Comparison of ENCODE assay signal across 1 cellular context in the genomic region with DNA sequence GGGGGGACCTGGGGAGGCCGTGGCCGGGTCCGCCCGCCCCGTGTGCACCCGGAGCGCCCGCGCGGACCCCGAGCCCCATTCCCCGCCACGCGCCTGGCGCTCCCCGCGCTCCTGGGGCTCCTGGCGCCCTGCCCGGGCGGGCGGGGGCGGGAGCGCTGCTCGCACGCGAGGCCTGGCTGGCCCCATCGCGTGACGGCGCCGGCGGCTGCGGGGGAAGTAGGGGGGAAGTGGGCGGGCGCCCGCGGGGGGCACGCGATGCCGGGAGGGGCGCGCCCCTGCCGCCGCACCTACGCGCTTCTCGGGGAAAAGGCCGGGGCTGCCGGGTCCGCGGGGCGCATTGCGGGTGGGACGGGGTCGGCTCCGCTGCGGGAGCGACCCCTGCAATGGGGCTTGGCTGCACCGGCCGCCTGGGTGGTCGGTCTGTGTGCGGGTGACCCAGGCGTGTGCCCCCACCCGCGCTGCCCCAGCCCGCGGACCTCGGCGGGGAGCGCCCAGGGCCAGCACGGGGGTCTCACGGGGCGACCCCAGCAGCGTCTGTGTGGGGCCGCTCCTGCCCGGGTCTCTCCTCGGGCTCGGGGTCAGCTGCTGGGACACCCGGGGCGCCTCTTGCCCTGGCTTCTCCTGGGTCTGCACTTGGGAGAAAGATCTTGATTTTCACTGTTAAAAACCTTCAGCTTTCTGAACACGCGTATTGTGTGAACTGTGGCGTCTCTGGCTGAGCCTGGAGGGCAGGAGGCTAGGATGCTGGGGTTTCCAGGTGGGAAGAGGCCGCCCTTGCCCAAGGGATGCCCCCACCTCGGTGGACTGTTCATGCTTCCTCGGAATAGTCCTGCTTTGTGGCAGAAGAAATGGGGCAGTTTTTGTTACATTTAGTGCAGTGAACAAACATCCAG.
TF ChIP-seq lines count a peak whose summit lies in the region.

No MANE protein-coding gene starts in this region.

TF ChIP-seq in HEK293, 187 proteins besides CTCF, POLR2A, EP300 and RAD21 (continued from another document and continues in another):
- TF ChIP-seq, protein P1, sequence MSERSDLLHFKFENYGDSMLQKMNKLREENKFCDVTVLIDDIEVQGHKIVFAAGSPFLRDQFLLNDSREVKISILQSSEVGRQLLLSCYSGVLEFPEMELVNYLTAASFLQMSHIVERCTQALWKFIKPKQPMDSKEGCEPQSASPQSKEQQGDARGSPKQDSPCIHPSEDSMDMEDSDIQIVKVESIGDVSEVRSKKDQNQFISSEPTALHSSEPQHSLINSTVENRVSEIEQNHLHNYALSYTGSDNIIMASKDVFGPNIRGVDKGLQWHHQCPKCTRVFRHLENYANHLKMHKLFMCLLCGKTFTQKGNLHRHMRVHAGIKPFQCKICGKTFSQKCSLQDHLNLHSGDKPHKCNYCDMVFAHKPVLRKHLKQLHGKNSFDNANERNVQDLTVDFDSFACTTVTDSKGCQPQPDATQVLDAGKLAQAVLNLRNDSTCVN (tag by site-specific recombination; optimal IDR thresholded peaks at IDR 0.05) = peak; percentile 60
- TF ChIP-seq ZNF184 (tag by site-specific recombination; IDR thresholded peaks at IDR 0.05) (no peak), ZNF596 (tag by site-specific recombination; IDR thresholded peaks at IDR 0.05) (peak; percentile 42; the same call in 1 of the 2 replicates), ZBTB21 (tag by site-specific recombination; IDR thresholded peaks at IDR 0.05) (no peak), ZNF292 (tag by site-specific recombination; IDR thresholded peaks at IDR 0.05; ENCODE audit: borderline replicate concordance, low read depth) (no peak), ZNF843 (tag by site-specific recombination; IDR thresholded peaks at IDR 0.05) (no peak), ZNF140 (tag by site-specific recombination; IDR thresholded peaks at IDR 0.05) (no peak), MZF1 (tag by site-specific recombination; IDR thresholded peaks at IDR 0.05; ENCODE audit: borderline replicate concordance) (no peak), ZNF121 (tag by site-specific recombination; IDR thresholded peaks at IDR 0.05) (no peak), HOXA7 (CRISPR knock-in tag; IDR thresholded peaks at IDR 0.05; ENCODE audit: borderline replicate concordance) (no peak), ZNF274 (IDR thresholded peaks at IDR 0.05; ENCODE audit: low read length) (no peak), ZNF274 (tag by site-specific recombination; IDR thresholded peaks at IDR 0.05; ENCODE audit: borderline replicate concordance) (no peak), ZNF157 (tag by site-specific recombination; IDR thresholded peaks at IDR 0.05) (no peak), KLF1 (tag by site-specific recombination; IDR thresholded peaks at IDR 0.05) (no peak), ZNF785 (tag by site-specific recombination; IDR thresholded peaks at IDR 0.05) (no peak), ZNF394 (tag by site-specific recombination; IDR thresholded peaks at IDR 0.05; ENCODE audit: borderline replicate concordance) (no peak), ZFHX2 (tag by site-specific recombination; conservative IDR thresholded peaks at IDR 0.05) (peak; percentile 91), SETDB1 (IDR thresholded peaks at IDR 0.05; ENCODE audit: insufficient read length, low read length) (no peak), ZNF221 (tag by site-specific recombination; IDR thresholded peaks at IDR 0.05; ENCODE audit: borderline replicate concordance) (no peak), ZSCAN30 (tag by site-specific recombination; IDR thresholded peaks at IDR 0.05) (peak; percentile 66; the same call in 1 of the 2 replicates), YY1 (tag by site-specific recombination; IDR thresholded peaks at IDR 0.05) (no peak), ZNF558 (tag by site-specific recombination; IDR thresholded peaks at IDR 0.05) (no peak), ZNF169 (tag by site-specific recombination; IDR thresholded peaks at IDR 0.05) (no peak), ZNF114 (tag by site-specific recombination; IDR thresholded peaks at IDR 0.05) (no peak), ZNF2 (tag by site-specific recombination; IDR thresholded peaks at IDR 0.05) (no peak), ZNF37A (tag by site-specific recombination; IDR thresholded peaks at IDR 0.05) (no peak), YY2 (tag by site-specific recombination; IDR thresholded peaks at IDR 0.05) (no peak)
- TF ChIP-seq, protein P2, sequence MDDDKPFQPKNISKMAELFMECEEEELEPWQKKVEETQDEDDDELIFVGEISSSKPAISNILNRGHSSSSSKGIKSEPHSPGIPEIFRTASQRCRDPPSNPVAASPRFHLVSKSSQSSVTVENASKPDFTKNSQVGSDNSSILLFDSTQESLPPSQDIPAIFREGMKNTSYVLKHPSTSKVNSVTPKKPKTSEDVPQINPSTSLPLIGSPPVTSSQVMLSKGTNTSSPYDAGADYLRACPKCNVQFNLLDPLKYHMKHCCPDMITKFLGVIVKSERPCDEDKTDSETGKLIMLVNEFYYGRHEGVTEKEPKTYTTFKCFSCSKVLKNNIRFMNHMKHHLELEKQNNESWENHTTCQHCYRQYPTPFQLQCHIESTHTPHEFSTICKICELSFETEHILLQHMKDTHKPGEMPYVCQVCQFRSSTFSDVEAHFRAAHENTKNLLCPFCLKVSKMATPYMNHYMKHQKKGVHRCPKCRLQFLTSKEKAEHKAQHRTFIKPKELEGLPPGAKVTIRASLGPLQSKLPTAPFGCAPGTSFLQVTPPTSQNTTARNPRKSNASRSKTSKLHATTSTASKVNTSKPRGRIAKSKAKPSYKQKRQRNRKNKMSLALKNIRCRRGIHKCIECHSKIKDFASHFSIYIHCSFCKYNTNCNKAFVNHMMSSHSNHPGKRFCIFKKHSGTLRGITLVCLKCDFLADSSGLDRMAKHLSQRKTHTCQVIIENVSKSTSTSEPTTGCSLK (tag by site-specific recombination; IDR thresholded peaks at IDR 0.05) = no peak
- TF ChIP-seq, protein P3, sequence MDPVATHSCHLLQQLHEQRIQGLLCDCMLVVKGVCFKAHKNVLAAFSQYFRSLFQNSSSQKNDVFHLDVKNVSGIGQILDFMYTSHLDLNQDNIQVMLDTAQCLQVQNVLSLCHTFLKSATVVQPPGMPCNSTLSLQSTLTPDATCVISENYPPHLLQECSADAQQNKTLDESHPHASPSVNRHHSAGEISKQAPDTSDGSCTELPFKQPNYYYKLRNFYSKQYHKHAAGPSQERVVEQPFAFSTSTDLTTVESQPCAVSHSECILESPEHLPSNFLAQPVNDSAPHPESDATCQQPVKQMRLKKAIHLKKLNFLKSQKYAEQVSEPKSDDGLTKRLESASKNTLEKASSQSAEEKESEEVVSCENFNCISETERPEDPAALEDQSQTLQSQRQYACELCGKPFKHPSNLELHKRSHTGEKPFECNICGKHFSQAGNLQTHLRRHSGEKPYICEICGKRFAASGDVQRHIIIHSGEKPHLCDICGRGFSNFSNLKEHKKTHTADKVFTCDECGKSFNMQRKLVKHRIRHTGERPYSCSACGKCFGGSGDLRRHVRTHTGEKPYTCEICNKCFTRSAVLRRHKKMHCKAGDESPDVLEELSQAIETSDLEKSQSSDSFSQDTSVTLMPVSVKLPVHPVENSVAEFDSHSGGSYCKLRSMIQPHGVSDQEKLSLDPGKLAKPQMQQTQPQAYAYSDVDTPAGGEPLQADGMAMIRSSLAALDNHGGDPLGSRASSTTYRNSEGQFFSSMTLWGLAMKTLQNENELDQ (tag by site-specific recombination; IDR thresholded peaks at IDR 0.05; ENCODE audit: low read depth) = no peak
- TF ChIP-seq, protein P4, sequence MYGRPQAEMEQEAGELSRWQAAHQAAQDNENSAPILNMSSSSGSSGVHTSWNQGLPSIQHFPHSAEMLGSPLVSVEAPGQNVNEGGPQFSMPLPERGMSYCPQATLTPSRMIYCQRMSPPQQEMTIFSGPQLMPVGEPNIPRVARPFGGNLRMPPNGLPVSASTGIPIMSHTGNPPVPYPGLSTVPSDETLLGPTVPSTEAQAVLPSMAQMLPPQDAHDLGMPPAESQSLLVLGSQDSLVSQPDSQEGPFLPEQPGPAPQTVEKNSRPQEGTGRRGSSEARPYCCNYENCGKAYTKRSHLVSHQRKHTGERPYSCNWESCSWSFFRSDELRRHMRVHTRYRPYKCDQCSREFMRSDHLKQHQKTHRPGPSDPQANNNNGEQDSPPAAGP (tag by site-specific recombination; IDR thresholded peaks at IDR 0.05) = no peak
- TF ChIP-seq, protein P5, sequence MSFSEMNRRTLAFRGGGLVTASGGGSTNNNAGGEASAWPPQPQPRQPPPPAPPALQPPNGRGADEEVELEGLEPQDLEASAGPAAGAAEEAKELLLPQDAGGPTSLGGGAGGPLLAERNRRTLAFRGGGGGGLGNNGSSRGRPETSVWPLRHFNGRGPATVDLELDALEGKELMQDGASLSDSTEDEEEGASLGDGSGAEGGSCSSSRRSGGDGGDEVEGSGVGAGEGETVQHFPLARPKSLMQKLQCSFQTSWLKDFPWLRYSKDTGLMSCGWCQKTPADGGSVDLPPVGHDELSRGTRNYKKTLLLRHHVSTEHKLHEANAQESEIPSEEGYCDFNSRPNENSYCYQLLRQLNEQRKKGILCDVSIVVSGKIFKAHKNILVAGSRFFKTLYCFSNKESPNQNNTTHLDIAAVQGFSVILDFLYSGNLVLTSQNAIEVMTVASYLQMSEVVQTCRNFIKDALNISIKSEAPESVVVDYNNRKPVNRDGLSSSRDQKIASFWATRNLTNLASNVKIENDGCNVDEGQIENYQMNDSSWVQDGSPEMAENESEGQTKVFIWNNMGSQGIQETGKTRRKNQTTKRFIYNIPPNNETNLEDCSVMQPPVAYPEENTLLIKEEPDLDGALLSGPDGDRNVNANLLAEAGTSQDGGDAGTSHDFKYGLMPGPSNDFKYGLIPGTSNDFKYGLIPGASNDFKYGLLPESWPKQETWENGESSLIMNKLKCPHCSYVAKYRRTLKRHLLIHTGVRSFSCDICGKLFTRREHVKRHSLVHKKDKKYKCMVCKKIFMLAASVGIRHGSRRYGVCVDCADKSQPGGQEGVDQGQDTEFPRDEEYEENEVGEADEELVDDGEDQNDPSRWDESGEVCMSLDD (tag by site-specific recombination; IDR thresholded peaks at IDR 0.05) = no peak
- TF ChIP-seq, protein P6, sequence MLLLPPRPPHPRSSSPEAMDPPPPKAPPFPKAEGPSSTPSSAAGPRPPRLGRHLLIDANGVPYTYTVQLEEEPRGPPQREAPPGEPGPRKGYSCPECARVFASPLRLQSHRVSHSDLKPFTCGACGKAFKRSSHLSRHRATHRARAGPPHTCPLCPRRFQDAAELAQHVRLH (tag by site-specific recombination; IDR thresholded peaks at IDR 0.05) = no peak
- TF ChIP-seq, protein P7, sequence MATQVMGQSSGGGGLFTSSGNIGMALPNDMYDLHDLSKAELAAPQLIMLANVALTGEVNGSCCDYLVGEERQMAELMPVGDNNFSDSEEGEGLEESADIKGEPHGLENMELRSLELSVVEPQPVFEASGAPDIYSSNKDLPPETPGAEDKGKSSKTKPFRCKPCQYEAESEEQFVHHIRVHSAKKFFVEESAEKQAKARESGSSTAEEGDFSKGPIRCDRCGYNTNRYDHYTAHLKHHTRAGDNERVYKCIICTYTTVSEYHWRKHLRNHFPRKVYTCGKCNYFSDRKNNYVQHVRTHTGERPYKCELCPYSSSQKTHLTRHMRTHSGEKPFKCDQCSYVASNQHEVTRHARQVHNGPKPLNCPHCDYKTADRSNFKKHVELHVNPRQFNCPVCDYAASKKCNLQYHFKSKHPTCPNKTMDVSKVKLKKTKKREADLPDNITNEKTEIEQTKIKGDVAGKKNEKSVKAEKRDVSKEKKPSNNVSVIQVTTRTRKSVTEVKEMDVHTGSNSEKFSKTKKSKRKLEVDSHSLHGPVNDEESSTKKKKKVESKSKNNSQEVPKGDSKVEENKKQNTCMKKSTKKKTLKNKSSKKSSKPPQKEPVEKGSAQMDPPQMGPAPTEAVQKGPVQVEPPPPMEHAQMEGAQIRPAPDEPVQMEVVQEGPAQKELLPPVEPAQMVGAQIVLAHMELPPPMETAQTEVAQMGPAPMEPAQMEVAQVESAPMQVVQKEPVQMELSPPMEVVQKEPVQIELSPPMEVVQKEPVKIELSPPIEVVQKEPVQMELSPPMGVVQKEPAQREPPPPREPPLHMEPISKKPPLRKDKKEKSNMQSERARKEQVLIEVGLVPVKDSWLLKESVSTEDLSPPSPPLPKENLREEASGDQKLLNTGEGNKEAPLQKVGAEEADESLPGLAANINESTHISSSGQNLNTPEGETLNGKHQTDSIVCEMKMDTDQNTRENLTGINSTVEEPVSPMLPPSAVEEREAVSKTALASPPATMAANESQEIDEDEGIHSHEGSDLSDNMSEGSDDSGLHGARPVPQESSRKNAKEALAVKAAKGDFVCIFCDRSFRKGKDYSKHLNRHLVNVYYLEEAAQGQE (tag by site-specific recombination; IDR thresholded peaks at IDR 0.05) = no peak
- TF ChIP-seq, protein P8, sequence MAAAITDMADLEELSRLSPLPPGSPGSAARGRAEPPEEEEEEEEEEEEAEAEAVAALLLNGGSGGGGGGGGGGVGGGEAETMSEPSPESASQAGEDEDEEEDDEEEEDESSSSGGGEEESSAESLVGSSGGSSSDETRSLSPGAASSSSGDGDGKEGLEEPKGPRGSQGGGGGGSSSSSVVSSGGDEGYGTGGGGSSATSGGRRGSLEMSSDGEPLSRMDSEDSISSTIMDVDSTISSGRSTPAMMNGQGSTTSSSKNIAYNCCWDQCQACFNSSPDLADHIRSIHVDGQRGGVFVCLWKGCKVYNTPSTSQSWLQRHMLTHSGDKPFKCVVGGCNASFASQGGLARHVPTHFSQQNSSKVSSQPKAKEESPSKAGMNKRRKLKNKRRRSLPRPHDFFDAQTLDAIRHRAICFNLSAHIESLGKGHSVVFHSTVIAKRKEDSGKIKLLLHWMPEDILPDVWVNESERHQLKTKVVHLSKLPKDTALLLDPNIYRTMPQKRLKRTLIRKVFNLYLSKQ (tag by site-specific recombination; IDR thresholded peaks at IDR 0.05; ENCODE audit: borderline replicate concordance) = no peak
- TF ChIP-seq, protein P9, sequence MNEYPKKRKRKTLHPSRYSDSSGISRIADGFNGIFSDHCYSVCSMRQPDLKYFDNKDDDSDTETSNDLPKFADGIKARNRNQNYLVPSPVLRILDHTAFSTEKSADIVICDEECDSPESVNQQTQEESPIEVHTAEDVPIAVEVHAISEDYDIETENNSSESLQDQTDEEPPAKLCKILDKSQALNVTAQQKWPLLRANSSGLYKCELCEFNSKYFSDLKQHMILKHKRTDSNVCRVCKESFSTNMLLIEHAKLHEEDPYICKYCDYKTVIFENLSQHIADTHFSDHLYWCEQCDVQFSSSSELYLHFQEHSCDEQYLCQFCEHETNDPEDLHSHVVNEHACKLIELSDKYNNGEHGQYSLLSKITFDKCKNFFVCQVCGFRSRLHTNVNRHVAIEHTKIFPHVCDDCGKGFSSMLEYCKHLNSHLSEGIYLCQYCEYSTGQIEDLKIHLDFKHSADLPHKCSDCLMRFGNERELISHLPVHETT (tag by site-specific recombination; IDR thresholded peaks at IDR 0.05) = no peak
- TF ChIP-seq, protein P10, sequence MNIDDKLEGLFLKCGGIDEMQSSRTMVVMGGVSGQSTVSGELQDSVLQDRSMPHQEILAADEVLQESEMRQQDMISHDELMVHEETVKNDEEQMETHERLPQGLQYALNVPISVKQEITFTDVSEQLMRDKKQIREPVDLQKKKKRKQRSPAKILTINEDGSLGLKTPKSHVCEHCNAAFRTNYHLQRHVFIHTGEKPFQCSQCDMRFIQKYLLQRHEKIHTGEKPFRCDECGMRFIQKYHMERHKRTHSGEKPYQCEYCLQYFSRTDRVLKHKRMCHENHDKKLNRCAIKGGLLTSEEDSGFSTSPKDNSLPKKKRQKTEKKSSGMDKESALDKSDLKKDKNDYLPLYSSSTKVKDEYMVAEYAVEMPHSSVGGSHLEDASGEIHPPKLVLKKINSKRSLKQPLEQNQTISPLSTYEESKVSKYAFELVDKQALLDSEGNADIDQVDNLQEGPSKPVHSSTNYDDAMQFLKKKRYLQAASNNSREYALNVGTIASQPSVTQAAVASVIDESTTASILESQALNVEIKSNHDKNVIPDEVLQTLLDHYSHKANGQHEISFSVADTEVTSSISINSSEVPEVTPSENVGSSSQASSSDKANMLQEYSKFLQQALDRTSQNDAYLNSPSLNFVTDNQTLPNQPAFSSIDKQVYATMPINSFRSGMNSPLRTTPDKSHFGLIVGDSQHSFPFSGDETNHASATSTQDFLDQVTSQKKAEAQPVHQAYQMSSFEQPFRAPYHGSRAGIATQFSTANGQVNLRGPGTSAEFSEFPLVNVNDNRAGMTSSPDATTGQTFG (tag by site-specific recombination; IDR thresholded peaks at IDR 0.05; ENCODE audit: borderline replicate concordance) = no peak
